Comparison of ENCODE assay signal across 1 cellular context in genomic region chr16:844638-845348, GRCh38.
TF ChIP-seq lines count a peak whose summit lies in the region.

No MANE protein-coding gene starts in this region.

TF ChIP-seq in K562, 482 proteins besides CTCF, POLR2A, EP300 and RAD21:
- peak; percentile 11; the same call in 1 of the 2 replicates for TF ChIP-seq MGA (IDR thresholded peaks at IDR 0.05)
- TF ChIP-seq PURB (CRISPR knock-in tag; IDR thresholded peaks at IDR 0.05; ENCODE audit: low read depth): no peak
- peak in 1 of 2 experiments; percentile 59 for TF ChIP-seq E2F6 (IDR thresholded peaks at IDR 0.05; ENCODE audit: borderline replicate concordance in 1 of 2, extremely low read depth in 1 of 2, insufficient read depth in 1 of 2, insufficient read length in 1 of 2, low read depth in 1 of 2, low read length in 1 of 2, poor library complexity in 1 of 2, severe bottlenecking in 1 of 2)
- no peak for TF ChIP-seq BRD9 (IDR thresholded peaks at IDR 0.05; ENCODE audit: low read depth, partially characterized antibody)
- TF ChIP-seq SP1 (CRISPR knock-in tag; IDR thresholded peaks at IDR 0.05): no peak
